Comparison of ENCODE assay signal across 38 cellular contexts in genomic region chr10:36452851-36453250, GRCh38.
"Had no signal": no experiment of that assay in that cellular context is flagged by ENCODE, and none has a peak within 500 bp of the region (broad histone marks: within the 10 kb centered on the region; RNA-seq: fewer than 3 reads in every experiment).

No MANE protein-coding gene starts in this region.

- H3K36me3 Mint-ChIP-seq: activated CD8-positive, alpha-beta memory T cell treated with anti-CD3 and anti-CD28 coated beads, Interleukin-2, amount 10 ng/mL, durations not matched to agents 7 days and 5 days; activated naive CD8-positive, alpha-beta T cell treated with anti-CD3 and anti-CD28 coated beads for 36 hours had no signal

- H3K4me3 ChIP-seq: body of pancreas, breast epithelium, Peyer's patch had no signal

- H3K9me3 ChIP-seq: breast epithelium, Peyer's patch had no signal

- H3K27me3 Mint-ChIP-seq: activated B cell treated with CpG ODN at 0.5 μM for 24 hours; activated CD4-positive, alpha-beta memory T cell treated with anti-CD3 and anti-CD28 coated beads, Interleukin-2, amount 10 ng/mL, durations not matched to agents 7 days and 5 days; activated CD8-positive, alpha-beta memory T cell treated with anti-CD3 and anti-CD28 coated beads, Interleukin-2, amount 10 ng/mL, durations not matched to agents 7 days and 5 days; activated naive CD8-positive, alpha-beta T cell treated with anti-CD3 and anti-CD28 coated beads for 36 hours; activated T-helper 17 cell treated with anti-CD3 and anti-CD28 coated beads, Interleukin-2, amount 50 U/mL, for 72 hours had no signal

- H3K27me3 ChIP-seq: body of pancreas, breast epithelium, Peyer's patch had no signal

- H3K27ac ChIP-seq: body of pancreas, breast epithelium, Peyer's patch, VCaP had no signal

- H3K9me3 Mint-ChIP-seq: activated naive CD8-positive, alpha-beta T cell treated with anti-CD3 and anti-CD28 coated beads for 36 hours; activated T-cell treated with anti-CD3 and anti-CD28 coated beads, Interleukin-2, amount 50 U/mL, for 72 hours had no signal

- ATAC-seq: activated CD8-positive, alpha-beta memory T cell treated with anti-CD3 and anti-CD28 coated beads, Interleukin-2, amount 10 ng/mL, durations not matched to agents 7 days and 5 days; activated T-cell treated with anti-CD3 and anti-CD28 coated beads, Interleukin-2, amount 50 U/mL, for 72 hours; activated T-helper 17 cell treated with anti-CD3 and anti-CD28 coated beads, Interleukin-2, amount 50 U/mL, for 72 hours; body of pancreas; Right ventricle myocardium inferior had no signal

- H3K4me3 Mint-ChIP-seq: activated B cell treated with CpG ODN at 0.5 μM for 24 hours; activated CD4-positive, alpha-beta memory T cell treated with anti-CD3 and anti-CD28 coated beads, Interleukin-2, amount 10 ng/mL, durations not matched to agents 7 days and 5 days; activated CD8-positive, alpha-beta memory T cell treated with anti-CD3 and anti-CD28 coated beads, Interleukin-2, amount 10 ng/mL, durations not matched to agents 7 days and 5 days; activated naive CD8-positive, alpha-beta T cell treated with anti-CD3 and anti-CD28 coated beads for 36 hours; activated T-cell treated with anti-CD3 and anti-CD28 coated beads, Interleukin-2, amount 50 U/mL, for 72 hours; activated T-helper 17 cell treated with anti-CD3 and anti-CD28 coated beads, Interleukin-2, amount 50 U/mL, for 72 hours had no signal

- DNase-seq: activated B cell treated with CpG ODN at 0.5 μM for 24 hours; activated CD4-positive, alpha-beta memory T cell treated with anti-CD3 and anti-CD28 coated beads, Interleukin-2, amount 10 ng/mL, durations not matched to agents 7 days and 5 days; activated CD4-positive, alpha-beta T cell treated with anti-CD3 and anti-CD28 coated beads for 48 hours; activated CD4-positive, CD25-positive, alpha-beta regulatory T cell treated with anti-CD3 and anti-CD28 coated beads, Interleukin-2, amount 50 U/mL, for 72 hours; activated CD8-positive, alpha-beta memory T cell treated with anti-CD3 and anti-CD28 coated beads for 24 hours; activated CD8-positive, alpha-beta memory T cell treated with anti-CD3 and anti-CD28 coated beads, Interleukin-2, amount 10 ng/mL, durations not matched to agents 7 days and 5 days; activated CD8-positive, alpha-beta memory T cell treated with anti-CD3 and anti-CD28 coated beads, Interleukin-2, amount 50 U/mL, for 48 hours; activated effector memory CD4-positive, alpha-beta T cell treated with anti-CD3 and anti-CD28 coated beads, Interleukin-2, amount 50 U/mL, for 16 hours; activated naive CD4-positive, alpha-beta T cell; activated naive CD4-positive, alpha-beta T cell treated with anti-CD3 and anti-CD28 coated beads, Interleukin-2, amount 50 U/mL, for 16 hours; activated naive CD8-positive, alpha-beta T cell treated with anti-CD3 and anti-CD28 coated beads for 36 hours; activated T-cell treated with anti-CD3 and anti-CD28 coated beads, Interleukin-2, amount 50 U/mL, for 1 hour; activated T-cell treated with anti-CD3 and anti-CD28 coated beads, Interleukin-2, amount 50 U/mL, for 72 hours; amniotic stem cell; body of pancreas; caudate nucleus; Kasumi-1; KG1; MM.1S; MV-4-11; NCI-H1092; NCI-H1417 treated with DMSO at 0.1 percent for 48 hours; NCI-H187 treated with DMSO at 0.1 percent for 48 hours; NCI-H2081; NCI-H446; NCI-H510A treated with DMSO at 0.1 percent for 48 hours; NCI-H526 treated with DMSO at 0.1 percent for 48 hours; Peyer's patch; RPMI8226; SIG-M5; SW 1271; T-helper 1 cell; T-helper 2 cell; T-helper 9 cell had no signal

- H3K4me1 Mint-ChIP-seq: activated B cell treated with CpG ODN at 0.5 μM for 24 hours; activated CD4-positive, alpha-beta memory T cell treated with anti-CD3 and anti-CD28 coated beads, Interleukin-2, amount 10 ng/mL, durations not matched to agents 7 days and 5 days; activated CD8-positive, alpha-beta memory T cell treated with anti-CD3 and anti-CD28 coated beads, Interleukin-2, amount 10 ng/mL, durations not matched to agents 7 days and 5 days; activated naive CD8-positive, alpha-beta T cell treated with anti-CD3 and anti-CD28 coated beads for 36 hours; activated T-helper 17 cell treated with anti-CD3 and anti-CD28 coated beads, Interleukin-2, amount 50 U/mL, for 72 hours had no signal

- H3K4me1 ChIP-seq: breast epithelium, Peyer's patch had no signal

- H3K27ac Mint-ChIP-seq: activated B cell treated with CpG ODN at 0.5 μM for 24 hours; activated CD4-positive, alpha-beta memory T cell treated with anti-CD3 and anti-CD28 coated beads, Interleukin-2, amount 10 ng/mL, durations not matched to agents 7 days and 5 days; activated CD8-positive, alpha-beta memory T cell treated with anti-CD3 and anti-CD28 coated beads, Interleukin-2, amount 10 ng/mL, durations not matched to agents 7 days and 5 days; activated naive CD8-positive, alpha-beta T cell treated with anti-CD3 and anti-CD28 coated beads for 36 hours; activated T-cell treated with anti-CD3 and anti-CD28 coated beads, Interleukin-2, amount 50 U/mL, for 72 hours; activated T-helper 17 cell treated with anti-CD3 and anti-CD28 coated beads, Interleukin-2, amount 50 U/mL, for 72 hours had no signal

- H3K36me3 ChIP-seq: breast epithelium, Peyer's patch had no signal
